9 cellular contexts compared by ENCODE assay signal in the genomic region with DNA sequence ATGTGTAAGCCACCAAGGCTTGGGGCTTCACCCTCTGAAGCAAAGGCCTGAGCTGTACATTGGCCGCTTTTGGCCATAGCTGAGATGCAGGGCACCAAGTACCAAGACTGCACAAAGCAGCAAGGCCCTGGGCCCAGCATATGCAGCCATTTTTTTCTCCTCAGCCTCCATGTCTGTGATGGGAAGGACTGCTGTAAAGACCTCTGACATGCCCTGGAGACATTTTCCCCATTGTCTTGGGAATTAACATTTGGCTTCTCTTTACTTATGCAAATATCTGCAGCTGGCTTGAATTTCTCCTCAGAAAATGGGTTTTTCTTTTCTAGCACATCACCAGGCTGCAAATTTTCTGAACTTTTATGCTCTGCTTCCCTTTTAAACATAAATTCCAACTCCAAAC. TPM values are rescaled to one million over a fixed set of nuclear protein-coding genes. Genes with fewer than 3 reads are reported as not detected.
"Had no signal": no experiment of that assay in that cellular context is flagged by ENCODE, and none has a peak within 500 bp of the region (broad histone marks: within the 10 kb centered on the region; RNA-seq: fewer than 3 reads in every experiment).

No MANE protein-coding gene starts in this region.

RNA-seq across cellular contexts. Expression of a gene that starts 28.1 kb away (rescaled TPM):
- total RNA-seq: LHCN-M2, MCF 10A, NCI-H460, OCI-LY7, PC-9, RPMI7951, SJCRH30, SK-MEL-5, T-cell had no signal
